In the genomic region with DNA sequence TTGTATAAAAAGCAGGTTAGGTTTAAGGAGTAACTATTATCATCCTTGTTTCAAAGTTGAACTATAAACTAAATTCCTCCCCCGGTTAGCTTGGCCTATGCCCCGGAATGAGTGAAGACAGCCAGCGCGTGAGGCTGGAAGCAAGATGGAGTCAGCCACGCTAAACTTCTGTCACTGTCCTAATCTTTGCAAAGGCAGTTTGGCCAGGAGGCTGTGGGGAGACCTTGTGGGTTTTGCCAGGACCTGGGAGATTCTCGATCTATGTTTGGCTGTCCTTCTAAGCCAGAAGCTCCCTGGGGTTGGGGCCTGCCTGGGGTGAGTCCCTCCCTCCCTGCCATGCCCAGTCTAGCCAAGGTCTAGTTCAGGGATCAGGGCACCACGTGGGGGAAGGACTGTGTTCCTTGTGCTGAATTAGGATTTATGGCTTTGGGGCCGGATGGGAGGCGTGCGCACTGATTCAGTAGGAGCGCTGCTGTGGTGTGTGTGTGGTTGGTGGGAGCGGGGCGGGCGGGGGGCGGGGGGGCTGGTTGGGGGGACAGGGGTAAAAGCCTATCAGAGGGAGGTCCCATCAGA, we compare ENCODE assay signal across 8 cellular contexts. TPM values are rescaled to one million over a fixed set of nuclear protein-coding genes. Genes with fewer than 3 reads are reported as not detected.
DNase-seq lines count a peak whose midpoint lies in the region; ATAC-seq and TF ChIP-seq lines count a peak whose summit lies in the region.

No MANE protein-coding gene starts in this region.

- H3K9ac ChIP-seq in HUES64 (ENCODE audit: low read depth, low read length) (no peak overlapping the region), rectal smooth muscle tissue (ENCODE audit: low read length) (peak overlapping the region; percentile 62)

- WGBS in HUES64, result 80% methylated on average over 9 of the region's 15 CpGs

- no peaks in the 10 kb centered on the region for H3K27me3 ChIP-seq in HUES64 (ENCODE audit: insufficient read depth, low read length)
- no peaks in the 10 kb centered on the region for H3K27me3 ChIP-seq in foreskin keratinocyte
- H3K27me3 ChIP-seq in rectal smooth muscle tissue (ENCODE audit: control insufficient read depth, insufficient read depth, low read length), result no peaks in the 10 kb centered on the region

- DNase-seq in activated T-cell treated with anti-CD3 and anti-CD28 coated beads for 48 hours (ENCODE audit: low read depth) (peak; percentile 15), foreskin keratinocyte (peak in 1 of 2 donors; percentile 29), HEK293T (ENCODE audit: extremely low spot score) (no peak), iPS-NIHi7 (ENCODE audit: extremely low spot score) (no peak)

- POLR2A ChIA-PET in HEK293T (lab: Yijun Ruan, JAX), result no interaction called here

- H3K27ac ChIP-seq in 22Rv1, result peak overlapping the region; percentile 66
- no peak overlapping the region; the same call in 1 of the 2 replicates for H3K27ac ChIP-seq in HUES64 (ENCODE audit: low read depth, low read length)
- peak overlapping the region; percentile 95 for H3K27ac ChIP-seq in foreskin keratinocyte
- H3K27ac ChIP-seq in rectal smooth muscle tissue (ENCODE audit: low read depth, low read length), result peak overlapping the region; percentile 81

- no peaks in the 10 kb centered on the region for H3K9me3 ChIP-seq in HUES64 (ENCODE audit: insufficient read depth, low read depth, low read length)

- CTCF ChIA-PET in HEK293T (lab: Yijun Ruan, JAX), result interaction anchor here (0.6 kb wide), 1 partner anchor 242 kb away, joined by 4 read pairs; no protein-coding TSS in a partner anchor

- H3K4me3 ChIP-seq in HUES64 (ENCODE audit: low read length) (peak overlapping the region; percentile 68), rectal smooth muscle tissue (ENCODE audit: low read length) (peak overlapping the region; percentile 58)

- ATAC-seq in foreskin keratinocyte (peak; percentile 13), HG03521 (IDR thresholded peaks at IDR 0.05; ENCODE audit: unreplicated experiment) (no peak)

- TF ChIP-seq CTCF in 22Rv1 (IDR thresholded peaks at IDR 0.05), result no peak
- no peak for TF ChIP-seq CTCF in foreskin keratinocyte (conservative IDR thresholded peaks at IDR 0.05)

- H3K4me1 ChIP-seq in HUES64 (ENCODE audit: insufficient read depth, low read length) (no peaks in the 10 kb centered on the region; the same call in none of the 2 replicates), foreskin keratinocyte (peaks cover 3% of the 10 kb centered on the region), rectal smooth muscle tissue (ENCODE audit: control insufficient read depth, insufficient read depth, low read length) (peaks cover 8% of the 10 kb centered on the region)

- H3K36me3 ChIP-seq in HUES64 (ENCODE audit: insufficient read depth, low read length), result no peaks in the 10 kb centered on the region
- no peaks in the 10 kb centered on the region for H3K36me3 ChIP-seq in rectal smooth muscle tissue (ENCODE audit: control insufficient read depth, insufficient read depth, low read length)

TF ChIP-seq in HEK293T, 16 proteins besides CTCF, POLR2A, EP300 and RAD21:
- no peak for TF ChIP-seq BHLHE40 (IDR thresholded peaks at IDR 0.05; ENCODE audit: borderline replicate concordance)
- TF ChIP-seq, protein P1, sequence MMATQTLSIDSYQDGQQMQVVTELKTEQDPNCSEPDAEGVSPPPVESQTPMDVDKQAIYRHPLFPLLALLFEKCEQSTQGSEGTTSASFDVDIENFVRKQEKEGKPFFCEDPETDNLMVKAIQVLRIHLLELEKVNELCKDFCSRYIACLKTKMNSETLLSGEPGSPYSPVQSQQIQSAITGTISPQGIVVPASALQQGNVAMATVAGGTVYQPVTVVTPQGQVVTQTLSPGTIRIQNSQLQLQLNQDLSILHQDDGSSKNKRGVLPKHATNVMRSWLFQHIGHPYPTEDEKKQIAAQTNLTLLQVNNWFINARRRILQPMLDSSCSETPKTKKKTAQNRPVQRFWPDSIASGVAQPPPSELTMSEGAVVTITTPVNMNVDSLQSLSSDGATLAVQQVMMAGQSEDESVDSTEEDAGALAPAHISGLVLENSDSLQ (IDR thresholded peaks at IDR 0.05), result no peak
- no peak for TF ChIP-seq ELF4 (IDR thresholded peaks at IDR 0.05)
- no peak for TF ChIP-seq SUZ12 (IDR thresholded peaks at IDR 0.05)
- no peak for TF ChIP-seq SP1 (IDR thresholded peaks at IDR 0.05)
TF ChIP-seq in HEK293T: peak in this region for 0.

RNA-seq across cellular contexts. Expression of gene GTF2IRD1, which starts 0.9 kb away (rescaled TPM):
- polyA plus RNA-seq in HUES64 (2013, experiment 1 of 2), result 22.4 TPM
- polyA plus RNA-seq in HUES64 (2013, experiment 2 of 2), result 31.5 TPM
- 23.8 and 27.1 TPM in 2 replicates for total RNA-seq in foreskin keratinocyte
- polyA plus RNA-seq in foreskin keratinocyte, result 35.4 and 36.7 TPM in 2 replicates
